In the genomic region with DNA sequence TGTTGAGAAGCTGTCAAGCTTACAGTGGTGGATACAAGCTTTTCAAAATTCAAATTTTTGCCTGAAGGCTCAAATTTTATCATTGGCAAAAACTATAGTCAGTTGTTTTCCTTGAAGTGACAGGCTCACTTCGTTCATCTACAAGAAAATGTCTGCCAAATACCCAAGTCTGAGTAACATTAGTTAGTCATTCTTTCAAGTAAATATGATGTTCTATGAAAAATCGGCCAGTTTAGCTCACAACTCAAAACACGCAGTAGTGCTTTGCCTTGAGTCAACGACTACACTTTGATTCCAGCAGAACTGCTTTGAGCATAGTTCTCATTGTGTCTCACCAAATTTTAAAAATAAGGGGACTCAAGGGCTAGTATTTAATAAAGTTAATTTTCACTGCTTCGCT, we compare ENCODE assay signal across 1 cellular context.
TF ChIP-seq lines count a peak whose summit lies in the region.

No MANE protein-coding gene starts in this region.

TF ChIP-seq in IMR-90, 13 proteins besides CTCF, POLR2A, EP300 and RAD21:
- TF ChIP-seq MAZ (IDR thresholded peaks at IDR 0.05; ENCODE audit: borderline replicate concordance, low read depth, low read length) (no peak), SMC3 (IDR thresholded peaks at IDR 0.05; ENCODE audit: low read depth, low read length) (no peak), NFE2L2 (IDR thresholded peaks at IDR 0.05; ENCODE audit: low read depth, low read length) (no peak), RFX5 (IDR thresholded peaks at IDR 0.05; ENCODE audit: low read depth, low read length) (no peak), CHD1 (IDR thresholded peaks at IDR 0.05; ENCODE audit: low read depth, low read length) (no peak), FOS (IDR thresholded peaks at IDR 0.05; ENCODE audit: low read depth, low read length) (no peak), CEBPB (IDR thresholded peaks at IDR 0.05; ENCODE audit: low read depth, low read length) (no peak), MAFK (IDR thresholded peaks at IDR 0.05; ENCODE audit: low read depth, low read length) (no peak), BHLHE40 (IDR thresholded peaks at IDR 0.05; ENCODE audit: low read depth, low read length) (no peak), MXI1 (IDR thresholded peaks at IDR 0.05; ENCODE audit: borderline replicate concordance, low read depth, low read length) (no peak), RCOR1 (IDR thresholded peaks at IDR 0.05; ENCODE audit: insufficient replicate concordance, low read length) (no peak)
- TF ChIP-seq, protein P1, sequence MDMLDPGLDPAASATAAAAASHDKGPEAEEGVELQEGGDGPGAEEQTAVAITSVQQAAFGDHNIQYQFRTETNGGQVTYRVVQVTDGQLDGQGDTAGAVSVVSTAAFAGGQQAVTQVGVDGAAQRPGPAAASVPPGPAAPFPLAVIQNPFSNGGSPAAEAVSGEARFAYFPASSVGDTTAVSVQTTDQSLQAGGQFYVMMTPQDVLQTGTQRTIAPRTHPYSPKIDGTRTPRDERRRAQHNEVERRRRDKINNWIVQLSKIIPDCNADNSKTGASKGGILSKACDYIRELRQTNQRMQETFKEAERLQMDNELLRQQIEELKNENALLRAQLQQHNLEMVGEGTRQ (IDR thresholded peaks at IDR 0.05; ENCODE audit: low read depth, low read length), result no peak
- TF ChIP-seq, protein P2, sequence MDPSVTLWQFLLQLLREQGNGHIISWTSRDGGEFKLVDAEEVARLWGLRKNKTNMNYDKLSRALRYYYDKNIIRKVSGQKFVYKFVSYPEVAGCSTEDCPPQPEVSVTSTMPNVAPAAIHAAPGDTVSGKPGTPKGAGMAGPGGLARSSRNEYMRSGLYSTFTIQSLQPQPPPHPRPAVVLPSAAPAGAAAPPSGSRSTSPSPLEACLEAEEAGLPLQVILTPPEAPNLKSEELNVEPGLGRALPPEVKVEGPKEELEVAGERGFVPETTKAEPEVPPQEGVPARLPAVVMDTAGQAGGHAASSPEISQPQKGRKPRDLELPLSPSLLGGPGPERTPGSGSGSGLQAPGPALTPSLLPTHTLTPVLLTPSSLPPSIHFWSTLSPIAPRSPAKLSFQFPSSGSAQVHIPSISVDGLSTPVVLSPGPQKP (IDR thresholded peaks at IDR 0.05; ENCODE audit: borderline replicate concordance, low read depth, low read length), result no peak
TF ChIP-seq in IMR-90: peak in this region for 0.
